Comparison of ENCODE assay signal across 19 cellular contexts in genomic region chr9:125432715-125433385, GRCh38.
DNase-seq lines count a peak whose midpoint lies in the region; ATAC-seq, FAIRE-seq and TF ChIP-seq lines count a peak whose summit lies in the region.
"Had no signal": no experiment of that assay in that cellular context is flagged by ENCODE, and none has a peak within 500 bp of the region (broad histone marks: within the 10 kb centered on the region; RNA-seq: fewer than 3 reads in every experiment).

No MANE protein-coding gene starts in this region.

- H2AFZ ChIP-seq in H1 (ENCODE audit: low read length) (no peak overlapping the region), PC-3 (ENCODE audit: low read length) (no peak overlapping the region)

- H3K27ac Mint-ChIP-seq in stimulated activated memory B cell treated with anti-CD40 and anti-IgM and Interleukin-4, amounts not matched to agents 10 μg/mL and 1 μg/mL and 100 μg/mL, for 72 hours = no peak overlapping the region

- H2BK5ac ChIP-seq in H1 (ENCODE audit: low read depth, low read length) = no peak overlapping the region

- no peak overlapping the region for H3K9ac ChIP-seq in H1 (replicated peaks in 1 of 4; ENCODE audit: extremely low read depth in 1 of 4, low read depth in 3 of 4, low read length in 3 of 4)
- H3K9ac ChIP-seq in PC-3 (ENCODE audit: low read length) = no peak overlapping the region
- H3K9ac ChIP-seq: SK-N-SH had no signal

- peaks cover 13% of the 10 kb centered on the region for H3K36me3 Mint-ChIP-seq in stimulated activated memory B cell treated with anti-CD40 and anti-IgM and Interleukin-4, amounts not matched to agents 10 μg/mL and 1 μg/mL and 100 μg/mL, for 72 hours

- no peak overlapping the region for H3K56ac ChIP-seq in H1 (replicated peaks; ENCODE audit: insufficient read length, low read depth, low read length)

- TF ChIP-seq RAD21 in A549 (conservative IDR thresholded peaks at IDR 0.05 in 1 of 2, IDR thresholded peaks at IDR 0.05 in 1 of 2) (no peak), H1 (IDR thresholded peaks at IDR 0.05 in 1 of 2, conservative IDR thresholded peaks at IDR 0.05 in 1 of 2; ENCODE audit: low read depth in 2 of 2, low read length in 2 of 2) (no peak)

- DNase-seq in A549 (ENCODE audit: low read depth in 1 of 2, low spot score in 1 of 2) (no peak), H1 (ENCODE audit: low read depth in 1 of 2, low spot score in 2 of 2) (no peak), sciatic nerve (ENCODE audit: low spot score) (peak; percentile 33), PC-3 (no peak)
- DNase-seq: Karpas-422, MG63, NCI-H1092, NCI-H146, NCI-H2081, NCI-H510A had no signal

- 90% methylated on average over 14 of the region's 14 CpGs for WGBS in A549 (ENCODE audit: missing lambda C conversion rate)
- WGBS in H1 (ENCODE audit: extremely low coverage in 1 of 2, insufficient coverage in 1 of 2, insufficient read length in 1 of 2, insufficient replicate concordance in 2 of 2, low coverage in 1 of 2, low lambda C conversion rate in 2 of 2, missing lambda C conversion rate in 1 of 2), 2 experiments = 92% methylated on average over 13 of the region's 14 CpGs; no CpG with 5 or more reads in 1 of the 2 experiments

- ATAC-seq in A549 (no peak), sciatic nerve (no peak), PC-3 (no peak)
- ATAC-seq in stimulated activated memory B cell treated with anti-CD40 and anti-IgM and Interleukin-4, amounts not matched to agents 10 μg/mL and 1 μg/mL and 100 μg/mL, for 72 hours = no peak
- no peak for ATAC-seq in activated CD4-positive, CD25-positive, alpha-beta regulatory T cell treated with anti-CD3 and anti-CD28 coated beads, Interleukin-2, amount 50 U/mL, for 24 hours
- ATAC-seq: HCT116, Panc1, Right ventricle myocardium inferior had no signal

- no peak overlapping the region for H2BK12ac ChIP-seq in H1 (ENCODE audit: low read depth, low read length)

- no peaks in the 10 kb centered on the region for H3K4me1 Mint-ChIP-seq in stimulated activated memory B cell treated with anti-CD40 and anti-IgM and Interleukin-4, amounts not matched to agents 10 μg/mL and 1 μg/mL and 100 μg/mL, for 72 hours

- no peak overlapping the region for H3K4ac ChIP-seq in H1 (replicated peaks; ENCODE audit: insufficient read length, low read depth, low read length)

- H3K9me3 Mint-ChIP-seq in stimulated activated memory B cell treated with anti-CD40 and anti-IgM and Interleukin-4, amounts not matched to agents 10 μg/mL and 1 μg/mL and 100 μg/mL, for 72 hours = no peaks in the 10 kb centered on the region

- no peak overlapping the region for H4K8ac ChIP-seq in H1 (ENCODE audit: extremely low read depth, insufficient read depth, low read length)

- FAIRE-seq in A549 (lab: Jason Lieb, UNC) = no peak
- FAIRE-seq in H1 (lab: Jason Lieb, UNC) = no peak
- FAIRE-seq: GM19239 had no signal

- no peaks in the 10 kb centered on the region for H3K27me3 Mint-ChIP-seq in stimulated activated memory B cell treated with anti-CD40 and anti-IgM and Interleukin-4, amounts not matched to agents 10 μg/mL and 1 μg/mL and 100 μg/mL, for 72 hours

- H3K4me1 ChIP-seq in A549 (no peaks in the 10 kb centered on the region), HEK293 (ENCODE audit: control insufficient read depth, insufficient read depth, low read length) (no peaks in the 10 kb centered on the region), H1 (replicated peaks in 1 of 4; ENCODE audit: control insufficient read depth in 3 of 4, insufficient read depth in 4 of 4, low read length in 3 of 4) (peaks cover 0 to 8% (median 3%) of the 10 kb centered on the region in 4 experiments; a peak in 5 of 7 replicates), PC-3 (ENCODE audit: insufficient read depth, low read length) (no peaks in the 10 kb centered on the region)
- H3K4me1 ChIP-seq: Caco-2 had no signal

- no peak overlapping the region for H3K18ac ChIP-seq in H1 (ENCODE audit: extremely low read depth, low read length)

- H3K23me2 ChIP-seq in H1 (ENCODE audit: low read depth, low read length) = no peaks in the 10 kb centered on the region

- H3K4me2 ChIP-seq in A549 = no peak overlapping the region
- no peak overlapping the region for H3K4me2 ChIP-seq in H1 (ENCODE audit: insufficient read depth in 1 of 2, low read depth in 2 of 2, low read length in 2 of 2)
- no peak overlapping the region for H3K4me2 ChIP-seq in PC-3 (ENCODE audit: low read length)
- H3K4me2 ChIP-seq: SK-N-SH had no signal

- BruUV-seq in PC-3 (replicated peaks; lab: Mats Ljungman, UMichigan) = no TSS peak

- POLR2A ChIA-PET in A549 (lab: Yijun Ruan, JAX) (no interaction called here), HEK293 (lab: Yijun Ruan, JAX) (no interaction called here), H1 (lab: Charles Lee; ENCODE audit: partially characterized antibody) (no interaction called here), PC-3 (lab: Charles Lee; ENCODE audit: unreplicated experiment) (no interaction called here)

- H2BK15ac ChIP-seq in H1 (ENCODE audit: low read length) = no peak overlapping the region

- H3K9me2 ChIP-seq in PC-3 (replicated peaks; ENCODE audit: low read length) = no peaks in the 10 kb centered on the region
- H3K9me2 ChIP-seq: SK-N-SH had no signal

- H3K36me3 ChIP-seq in HEK293 (ENCODE audit: control insufficient read depth in 2 of 2, insufficient read depth in 1 of 2, low read length in 2 of 2) (peaks cover 0 to 6% of the 10 kb centered on the region in 2 experiments; a peak in 1 of 3 replicates), H1 (ENCODE audit: control insufficient read depth in 2 of 4, insufficient read depth in 4 of 4, low read length in 3 of 4) (no peaks in the 10 kb centered on the region), PC-3 (ENCODE audit: low read depth, low read length) (no peaks in the 10 kb centered on the region)
- H3K36me3 ChIP-seq: MG63 had no signal

- H3K27me3 ChIP-seq in H1 (replicated peaks in 1 of 4; ENCODE audit: control insufficient read depth in 3 of 4, extremely low read depth in 1 of 4, insufficient read depth in 3 of 4, low read length in 3 of 4) (no peaks in the 10 kb centered on the region), PC-3 (ENCODE audit: low read length) (no peaks in the 10 kb centered on the region)
- H3K27me3 ChIP-seq: MG63 had no signal

- no peak overlapping the region for H3K4me3 Mint-ChIP-seq in stimulated activated memory B cell treated with anti-CD40 and anti-IgM and Interleukin-4, amounts not matched to agents 10 μg/mL and 1 μg/mL and 100 μg/mL, for 72 hours

- intact Hi-C loops in sciatic nerve (cut with DNase I) = no loop called here
- intact Hi-C loops in PC-3 (cut with micrococcal nuclease) = no loop called here

- CTCF ChIA-PET in A549 (lab: Yijun Ruan, JAX) (interaction anchor here (1.0 to 1.3 kb wide), 3 partner anchors 17 to 126 kb away, joined by 4 to 5 read pairs (median 5); no protein-coding TSS in a partner anchor), HEK293 (lab: Yijun Ruan, JAX) (no interaction called here), H1 (lab: Charles Lee; ENCODE audit: partially characterized antibody) (interaction anchor here (1.8 to 1.9 kb wide), 2 partner anchors 13 to 25 kb away, joined by 4 read pairs; no protein-coding TSS in a partner anchor), PC-3 (lab: Charles Lee) (no interaction called here)

- H4K20me1 ChIP-seq in H1 (replicated peaks in 1 of 2; ENCODE audit: control insufficient read depth in 1 of 2, insufficient read depth in 2 of 2, low read length in 2 of 2) = no peaks in the 10 kb centered on the region
- H4K20me1 ChIP-seq in PC-3 (ENCODE audit: low read length) = no peaks in the 10 kb centered on the region

- H3K23ac ChIP-seq in H1 (ENCODE audit: insufficient read length) = no peak overlapping the region

- H3K9me3 ChIP-seq in A549 (no peaks in the 10 kb centered on the region), HEK293 (ENCODE audit: control insufficient read depth, insufficient read depth, low read depth, low read length) (no peaks in the 10 kb centered on the region), H1 (ENCODE audit: insufficient read depth in 2 of 2, low read depth in 1 of 2, low read length in 1 of 2) (no peaks in the 10 kb centered on the region), PC-3 (ENCODE audit: low read length) (no peaks in the 10 kb centered on the region)
- H3K9me3 ChIP-seq: Caco-2, MG63, SK-N-SH had no signal

- no peak overlapping the region for H4K5ac ChIP-seq in H1 (ENCODE audit: insufficient read length, low read depth, low read length)

- H4K91ac ChIP-seq in H1 (replicated peaks; ENCODE audit: insufficient read length, low read length) = no peak overlapping the region

- TF ChIP-seq POLR2A in A549 (IDR thresholded peaks at IDR 0.05; ENCODE audit: low read length) (no peak), H1 (IDR thresholded peaks at IDR 0.05; ENCODE audit: control extremely low read depth in 1 of 2, low read depth in 2 of 2, low read length in 2 of 2) (no peak)

- H2AK5ac ChIP-seq in H1 (ENCODE audit: low read depth, low read length) = no peak overlapping the region

- H3K14ac ChIP-seq in H1 (ENCODE audit: insufficient read length) = no peak overlapping the region

- no peaks in the 10 kb centered on the region for H3K79me2 ChIP-seq in H1 (ENCODE audit: control insufficient read depth in 1 of 2, insufficient read depth in 2 of 2, low read length in 2 of 2)
- H3K79me2 ChIP-seq in PC-3 (ENCODE audit: low read length) = no peaks in the 10 kb centered on the region

- H3K4me3 ChIP-seq in A549 (no peak overlapping the region), HEK293 (ENCODE audit: low read depth, low read length) (no peak overlapping the region), H1 (ENCODE audit: extremely low read depth in 1 of 4, insufficient read depth in 2 of 4, low read depth in 3 of 4, low read length in 4 of 4) (no peak overlapping the region), PC-3 (ENCODE audit: low read length) (no peak overlapping the region)
- H3K4me3 ChIP-seq: MG63 had no signal

- H2BK20ac ChIP-seq in H1 (ENCODE audit: low read length) = no peak overlapping the region

- H3K79me1 ChIP-seq in H1 (ENCODE audit: low read depth, low read length) = no peaks in the 10 kb centered on the region

- no peaks in the 10 kb centered on the region for H3F3A ChIP-seq in PC-3 (ENCODE audit: low read length, unreplicated experiment)

- TF ChIP-seq CTCF in A549 (IDR thresholded peaks at IDR 0.05) (no peak), HEK293 (tag by site-specific recombination; IDR thresholded peaks at IDR 0.05) (no peak), H1 (IDR thresholded peaks at IDR 0.05; ENCODE audit: control extremely low read depth in 1 of 3, insufficient read depth in 1 of 3, low read depth in 1 of 3, low read length in 3 of 3) (no peak), PC-3 (conservative IDR thresholded peaks at IDR 0.05; ENCODE audit: low read depth, low read length) (no peak)

- TF ChIP-seq EP300 in A549 (IDR thresholded peaks at IDR 0.05) (no peak), H1 (IDR thresholded peaks at IDR 0.05; ENCODE audit: borderline replicate concordance in 1 of 2, low read depth in 2 of 2, low read length in 2 of 2) (no peak)

- H3K27ac ChIP-seq in A549 (no peak overlapping the region), HEK293 (ENCODE audit: extremely low read depth, low read depth, low read length) (no peak overlapping the region), H1 (ENCODE audit: low read depth, low read length) (no peak overlapping the region), PC-3 (ENCODE audit: low read length) (no peak overlapping the region)

- no peak overlapping the region for H2BK120ac ChIP-seq in H1 (replicated peaks; ENCODE audit: low read depth, low read length)

TF ChIP-seq in HEK293, 187 proteins besides CTCF, POLR2A, EP300 and RAD21 (continues in another document):
- TF ChIP-seq ZNF585B (tag by site-specific recombination; IDR thresholded peaks at IDR 0.05) = no peak

Comparison
In these comparisons a context has a peak if more than half of its experiments do, and no peak if none do; other contexts are left out.
1. CTCF ChIA-PET loops: an anchor here in A549 (1.0 to 1.3 kb wide) and H1 (1.8 to 1.9 kb wide); none called in HEK293 and PC-3.